11 cellular contexts compared by ENCODE assay signal in genomic region chr20:36306557-36307411, GRCh38. TPM values are rescaled to one million over a fixed set of nuclear protein-coding genes. Genes with fewer than 3 reads are reported as not detected.
DNase-seq lines count a peak whose midpoint lies in the region; ATAC-seq, FAIRE-seq and TF ChIP-seq lines count a peak whose summit lies in the region.
"Had no signal": no experiment of that assay in that cellular context is flagged by ENCODE, and none has a peak within 500 bp of the region (broad histone marks: within the 10 kb centered on the region; RNA-seq: fewer than 3 reads in every experiment).

No MANE protein-coding gene starts in this region.

- H3K4me3 ChIP-seq in CD8-positive, alpha-beta T cell (ENCODE audit: low read depth, low read length) = no peak overlapping the region
- peak overlapping the region; percentile 71 for H3K4me3 ChIP-seq in HUES48 (ENCODE audit: low read depth, low read length)
- peak overlapping the region; percentile 72 for H3K4me3 ChIP-seq in endodermal cell (ENCODE audit: low read length)
- peak overlapping the region in 3 of 4 donors; percentile 21 to 48 (median 42) for H3K4me3 ChIP-seq in pancreas
- H3K4me3 ChIP-seq: SJSA1 had no signal

- intact Hi-C loops in CD8-positive, alpha-beta T cell (cut with DNase I, micrococcal nuclease) = no loop called here
- intact Hi-C loops in pancreas (cut with DNase I) = no loop called here

- no peak for ATAC-seq in CD8-positive, alpha-beta T cell
- peak in 2 of 4 donors; percentile 56 to 63 for ATAC-seq in pancreas
- ATAC-seq in HG02870 (IDR thresholded peaks at IDR 0.05; ENCODE audit: unreplicated experiment) = no peak
- no peak for ATAC-seq in GM18520 (IDR thresholded peaks at IDR 0.05; ENCODE audit: unreplicated experiment)

- no peaks in the 10 kb centered on the region for H3K36me3 ChIP-seq in CD8-positive, alpha-beta T cell (ENCODE audit: insufficient read depth, low read length)
- no peaks in the 10 kb centered on the region for H3K36me3 ChIP-seq in HUES48 (ENCODE audit: control insufficient read depth, insufficient read depth, low read length)
- no peaks in the 10 kb centered on the region for H3K36me3 ChIP-seq in endodermal cell (ENCODE audit: control insufficient read depth, insufficient read depth, low read length)
- H3K36me3 ChIP-seq in pancreas = no peaks in the 10 kb centered on the region
- H3K36me3 ChIP-seq: SJSA1 had no signal

- no peaks in the 10 kb centered on the region for H3K9me3 ChIP-seq in CD8-positive, alpha-beta T cell (ENCODE audit: low read length)
- H3K9me3 ChIP-seq in HUES48 (ENCODE audit: control insufficient read depth, insufficient read depth, low read length) (no peaks in the 10 kb centered on the region), endodermal cell (ENCODE audit: control insufficient read depth, low read length) (no peaks in the 10 kb centered on the region), pancreas (no peaks in the 10 kb centered on the region)
- H3K9me3 ChIP-seq: SJSA1 had no signal

- peak overlapping the region; percentile 15 for H3K4me3 Mint-ChIP-seq in CD8-positive, alpha-beta T cell
- peak overlapping the region; percentile 54 for H3K4me3 Mint-ChIP-seq in endodermal cell

- H3K36me3 Mint-ChIP-seq in CD8-positive, alpha-beta T cell = no peaks in the 10 kb centered on the region
- no peaks in the 10 kb centered on the region for H3K36me3 Mint-ChIP-seq in endodermal cell (ENCODE audit: low read depth)
- H3K36me3 Mint-ChIP-seq: IgD-negative memory B cell, naive B cell had no signal

- H3K27ac ChIP-seq in CD8-positive, alpha-beta T cell (ENCODE audit: low read depth, low read length) = no peak overlapping the region
- H3K27ac ChIP-seq in HUES48 (ENCODE audit: low read depth, low read length) (no peak overlapping the region), endodermal cell (ENCODE audit: low read depth, low read length) (no peak overlapping the region), pancreas (no peak overlapping the region)
- H3K27ac ChIP-seq: SJSA1 had no signal

- peaks cover 6% of the 10 kb centered on the region for H3K4me1 ChIP-seq in CD8-positive, alpha-beta T cell (ENCODE audit: insufficient read depth, low read length)
- H3K4me1 ChIP-seq in HUES48 (ENCODE audit: control insufficient read depth, insufficient read depth, low read length) (0 out of 2 replicates have a peak, but pooled peaks cover 3% of the 10 kb centered on the region), endodermal cell (ENCODE audit: control insufficient read depth, insufficient read depth, low read length) (no peaks in the 10 kb centered on the region), pancreas (peaks cover 0 to 5% (median 3%) of the 10 kb centered on the region in 3 donors)
- H3K4me1 ChIP-seq: SJSA1 had no signal

- H3K9me3 Mint-ChIP-seq in CD8-positive, alpha-beta T cell = no peaks in the 10 kb centered on the region
- no peaks in the 10 kb centered on the region for H3K9me3 Mint-ChIP-seq in endodermal cell

- peaks cover 64% of the 10 kb centered on the region for H3K27me3 Mint-ChIP-seq in CD8-positive, alpha-beta T cell (ENCODE audit: low read depth)
- H3K27me3 Mint-ChIP-seq in endodermal cell (ENCODE audit: insufficient read depth) = peaks cover 79% of the 10 kb centered on the region

- CTCF ChIA-PET in CD8-positive, alpha-beta T cell (lab: Charles Lee) = no interaction called here

- peaks cover 7% of the 10 kb centered on the region for H3K4me1 Mint-ChIP-seq in CD8-positive, alpha-beta T cell (ENCODE audit: low read depth)
- peaks cover 2% of the 10 kb centered on the region for H3K4me1 Mint-ChIP-seq in endodermal cell

- no peak overlapping the region for H3K9ac ChIP-seq in HUES48 (ENCODE audit: low read depth, low read length)
- no peak overlapping the region for H3K9ac ChIP-seq in endodermal cell (ENCODE audit: extremely low read depth, low read length, poor library complexity, severe bottlenecking)

- no peak for DNase-seq in CD8-positive, alpha-beta T cell
- DNase-seq in endodermal cell = no peak
- DNase-seq in pancreas = peak in 1 of 6 donors; percentile 32
- DNase-seq in NCI-H2171 (lab: John Stamatoyannopoulos, UW) = no peak
- DNase-seq: naive B cell had no signal

- H3K27ac Mint-ChIP-seq in CD8-positive, alpha-beta T cell = no peak overlapping the region
- no peak overlapping the region for H3K27ac Mint-ChIP-seq in endodermal cell
- H3K27ac Mint-ChIP-seq: IgD-negative memory B cell, naive B cell had no signal

- POLR2A ChIA-PET in CD8-positive, alpha-beta T cell (lab: Charles Lee) = no interaction called here

- H3K27me3 ChIP-seq in CD8-positive, alpha-beta T cell (ENCODE audit: insufficient read depth, low read length) = peaks cover 25% of the 10 kb centered on the region
- H3K27me3 ChIP-seq in HUES48 (ENCODE audit: control insufficient read depth, insufficient read depth, low read length) = peaks cover 59% of the 10 kb centered on the region
- peaks cover 83% of the 10 kb centered on the region for H3K27me3 ChIP-seq in endodermal cell (ENCODE audit: control insufficient read depth, insufficient read depth, low read length, poor library complexity, severe bottlenecking)
- peaks cover 0 to 3% (median 0%) of the 10 kb centered on the region in 4 donors for H3K27me3 ChIP-seq in pancreas

- TF ChIP-seq CTCF in CD8-positive, alpha-beta T cell (IDR thresholded peaks at IDR 0.05) = no peak
- no peak for TF ChIP-seq CTCF in endodermal cell (conservative IDR thresholded peaks at IDR 0.05)
- no peak for TF ChIP-seq CTCF in pancreas (IDR thresholded peaks at IDR 0.05)

- no peak for FAIRE-seq in pancreas (lab: Jason Lieb, UNC)
- FAIRE-seq: urothelium cell line had no signal

- WGBS in endodermal cell (ENCODE audit: insufficient coverage in 1 of 2, insufficient read length in 1 of 2), 2 experiments = 1 to 3% methylated on average over 18 to 69 of the region's 69 CpGs
- 6 to 9% methylated on average over 40 to 69 of the region's 69 CpGs for WGBS in pancreas, 2 donors

RNA-seq across cellular contexts. Expression of gene DLGAP4, which starts 0.6 kb away (rescaled TPM):
- total RNA-seq in CD8-positive, alpha-beta T cell = 10 to 100 TPM; 13.1 to 17.3 TPM
- total RNA-seq in endodermal cell = 10 to 100 TPM; 62.9 to 78.2 TPM
- polyA plus RNA-seq in endodermal cell (2013, experiment 1 of 2) = 94.6 TPM
- 90.8 TPM for polyA plus RNA-seq in endodermal cell (2013, experiment 2 of 2)
- total RNA-seq in pancreas = 10 to 100 TPM; 28.6 to 46.8 (median 39.2) TPM
- 10 to 100 TPM; 44.1 to 49.5 TPM for polyA plus RNA-seq in pancreas
